22 cellular contexts compared by ENCODE assay signal in genomic region chr19:4657262-4657661, GRCh38.
"Had no signal": no experiment of that assay in that cellular context is flagged by ENCODE, and none has a peak within 500 bp of the region (broad histone marks: within the 10 kb centered on the region; RNA-seq: fewer than 3 reads in every experiment).

No MANE protein-coding gene starts in this region.

- H3K27ac Mint-ChIP-seq: progenitor cell of endocrine pancreas had no signal

- DNase-seq: effector memory CD4-positive, alpha-beta T cell; glutamatergic neuron; kidney; left cardiac atrium; left ventricle myocardium superior; naive thymus-derived CD4-positive, alpha-beta T cell; nucleus accumbens; pancreas; right cardiac atrium; stimulated activated CD4-positive, alpha-beta T cell treated with anti-CD3 and anti-CD28 coated beads, Interleukin-2, amount 100 ng/mL, for 48 hours; stimulated activated CD8-positive, alpha-beta memory T cell treated with anti-CD3 and anti-CD28 coated beads, Interleukin-4, amount 100 ng/mL, for 48 hours; stomach; substantia nigra; transverse colon had no signal

- ATAC-seq: gastroesophageal sphincter; left cardiac atrium; left ventricle myocardium superior; naive thymus-derived CD4-positive, alpha-beta T cell; pancreas; right cardiac atrium; stimulated activated memory B cell treated with anti-CD40 and anti-IgM and Interleukin-4, amounts not matched to agents 10 μg/mL and 1 μg/mL and 100 μg/mL, for 72 hours had no signal

- H3K4me3 Mint-ChIP-seq: naive thymus-derived CD4-positive, alpha-beta T cell; neural crest cell; stimulated activated memory B cell treated with anti-CD40 and anti-IgM and Interleukin-4, amounts not matched to agents 10 μg/mL and 1 μg/mL and 100 μg/mL, for 72 hours had no signal

- H3K27me3 Mint-ChIP-seq: naive thymus-derived CD4-positive, alpha-beta T cell; progenitor cell of endocrine pancreas; stimulated activated memory B cell treated with anti-CD40 and anti-IgM and Interleukin-4, amounts not matched to agents 10 μg/mL and 1 μg/mL and 100 μg/mL, for 72 hours had no signal

- H3K9me3 Mint-ChIP-seq: naive thymus-derived CD4-positive, alpha-beta T cell; neural crest cell; stimulated activated memory B cell treated with anti-CD40 and anti-IgM and Interleukin-4, amounts not matched to agents 10 μg/mL and 1 μg/mL and 100 μg/mL, for 72 hours had no signal

- H3K4me3 ChIP-seq: esophagus muscularis mucosa, gastroesophageal sphincter, lung, pancreas, smooth muscle cell, stomach, thoracic aorta, transverse colon had no signal

- H3K9me3 ChIP-seq: pancreas, thoracic aorta, transverse colon had no signal

- H3K4me1 Mint-ChIP-seq: neural crest cell had no signal
